In the genomic region with DNA sequence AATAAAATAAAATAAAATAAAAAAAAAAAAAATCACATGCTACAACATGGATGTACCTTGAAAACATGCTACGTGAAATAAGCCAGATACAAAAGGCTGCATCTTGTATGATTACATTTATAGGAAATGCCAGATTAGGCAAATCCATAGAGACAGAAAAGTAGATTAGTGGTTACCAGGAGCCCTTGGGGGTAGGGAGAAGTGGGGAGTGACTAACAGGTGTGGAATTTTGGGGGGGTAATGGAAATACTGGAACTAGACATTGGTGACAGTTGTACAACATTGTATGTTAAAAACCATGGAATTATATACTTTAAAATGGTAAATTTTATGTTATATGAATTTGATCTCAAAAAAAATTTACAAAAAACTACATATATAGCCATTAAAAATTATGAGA, we compare ENCODE assay signal across 15 cellular contexts. TPM values are rescaled to one million over a fixed set of nuclear protein-coding genes. Genes with fewer than 3 reads are reported as not detected.
DNase-seq lines count a peak whose midpoint lies in the region; ATAC-seq and TF ChIP-seq lines count a peak whose summit lies in the region.
"Had no signal": no experiment of that assay in that cellular context is flagged by ENCODE, and none has a peak within 500 bp of the region (broad histone marks: within the 10 kb centered on the region; RNA-seq: fewer than 3 reads in every experiment).

No MANE protein-coding gene starts in this region.

- TF ChIP-seq CTCF in 22Rv1 (IDR thresholded peaks at IDR 0.05): no peak

- DNase-seq in Daoy (ENCODE audit: low read depth): peak; percentile 56
- DNase-seq in M059J (ENCODE audit: low read depth): peak; percentile 58
- peak; percentile 45 for DNase-seq in glomerular visceral epithelial cell (ENCODE audit: extremely low spot score)
- no peak for DNase-seq in DMS114 treated with DMSO at 0.1 percent for 48 hours (lab: John Stamatoyannopoulos, UW; ENCODE audit: unreplicated experiment)
- DNase-seq in iPS-NIHi11 (ENCODE audit: low spot score): no peak
- no peak for DNase-seq in NCI-H1048 (lab: John Stamatoyannopoulos, UW)
- DNase-seq: CD8-positive, alpha-beta T cell; COR-L47; DMS53; GDM1 had no signal

- H3K27ac ChIP-seq in 22Rv1: peak overlapping the region; percentile 4; the same call in 1 of the 2 replicates
- H3K27ac ChIP-seq: A549, HL-60 had no signal

- ATAC-seq in HG02884 (IDR thresholded peaks at IDR 0.05; ENCODE audit: unreplicated experiment): no peak
- ATAC-seq: A549; CD8-positive, alpha-beta T cell; K562 had no signal

RNA-seq across cellular contexts. Expression of a gene that starts 47.3 kb away (rescaled TPM):
- 11.8 and 15.8 TPM in 2 replicates for total RNA-seq in Daoy (2014; rRNA removed; shearing (Covaris generic))
- 14.7 and 20.6 TPM in 2 replicates for total RNA-seq in M059J (2014; rRNA removed; shearing (Covaris generic))
- total RNA-seq: CD8-positive, alpha-beta T cell had no signal

Comparison
In these comparisons a context has a peak if more than half of its experiments do, and no peak if none do; other contexts are left out.
1. DNase-seq: peak in Daoy (single experiment), M059J (single experiment) and glomerular visceral epithelial cell (single experiment); none in DMS114 treated with DMSO at 0.1 percent for 48 hours (single experiment), iPS-NIHi11 (single experiment) and NCI-H1048 (single experiment).